ENCODE assay signal across 8 cellular contexts in the genomic region with DNA sequence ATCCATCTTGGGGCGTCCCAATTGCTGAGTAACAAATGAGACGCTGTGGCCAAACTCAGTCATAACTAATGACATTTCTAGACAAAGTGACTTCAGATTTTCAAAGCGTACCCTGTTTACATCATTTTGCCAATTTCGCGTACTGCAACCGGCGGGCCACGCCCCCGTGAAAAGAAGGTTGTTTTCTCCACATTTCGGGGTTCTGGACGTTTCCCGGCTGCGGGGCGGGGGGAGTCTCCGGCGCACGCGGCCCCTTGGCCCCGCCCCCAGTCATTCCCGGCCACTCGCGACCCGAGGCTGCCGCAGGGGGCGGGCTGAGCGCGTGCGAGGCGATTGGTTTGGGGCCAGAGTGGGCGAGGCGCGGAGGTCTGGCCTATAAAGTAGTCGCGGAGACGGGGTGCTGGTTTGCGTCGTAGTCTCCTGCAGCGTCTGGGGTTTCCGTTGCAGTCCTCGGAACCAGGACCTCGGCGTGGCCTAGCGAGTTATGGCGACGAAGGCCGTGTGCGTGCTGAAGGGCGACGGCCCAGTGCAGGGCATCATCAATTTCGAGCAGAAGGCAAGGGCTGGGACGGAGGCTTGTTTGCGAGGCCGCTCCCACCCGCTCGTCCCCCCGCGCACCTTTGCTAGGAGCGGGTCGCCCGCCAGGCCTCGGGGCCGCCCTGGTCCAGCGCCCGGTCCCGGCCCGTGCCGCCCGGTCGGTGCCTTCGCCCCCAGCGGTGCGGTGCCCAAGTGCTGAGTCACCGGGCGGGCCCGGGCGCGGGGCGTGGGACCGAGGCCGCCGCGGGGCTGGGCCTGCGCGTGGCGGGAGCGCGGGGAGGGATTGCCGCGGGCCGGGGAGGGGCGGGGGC. TPM values are rescaled to one million over a fixed set of nuclear protein-coding genes. Genes with fewer than 3 reads are reported as not detected.
DNase-seq lines count a peak whose midpoint lies in the region; ATAC-seq, FAIRE-seq and TF ChIP-seq lines count a peak whose summit lies in the region.

A gene (plus strand): TSS at position 408 of the 848 bp plus-strand sequence. CDS start 77 bp downstream, at position 485.

- no peak for FAIRE-seq in H54 (lab: Jason Lieb, UNC)

- H3K27me3 Mint-ChIP-seq in activated T-helper 17 cell treated with anti-CD3 and anti-CD28 coated beads, Interleukin-2, amount 50 U/mL, for 72 hours: no peaks in the 10 kb centered on the region
- H3K27me3 Mint-ChIP-seq in naive thymus-derived CD8-positive, alpha-beta T cell: no peaks in the 10 kb centered on the region
- peaks cover 0 to 5% of the 10 kb centered on the region in 2 donors for H3K27me3 Mint-ChIP-seq in stimulated activated naive B cell treated with anti-CD40 and anti-IgM and Interleukin-4, amounts not matched to agents 10 μg/mL and 1 μg/mL and 100 μg/mL, for 72 hours

- H3K4me3 ChIP-seq in fibroblast of mammary gland (ENCODE audit: control insufficient read depth, low read depth, low read length): peak within 1 kb of the TSS; percentile 86

- peak; percentile 100 for TF ChIP-seq POLR2A in H54 (IDR thresholded peaks at IDR 0.05; ENCODE audit: low read depth, low read length)

- H3K27ac ChIP-seq in RWPE1: peak within 1 kb of the TSS; percentile 90

- no peak for TF ChIP-seq CTCF in RWPE1 (conservative IDR thresholded peaks at IDR 0.05; ENCODE audit: low read depth)
- no peak for TF ChIP-seq CTCF in fibroblast of mammary gland (conservative IDR thresholded peaks at IDR 0.05; ENCODE audit: control insufficient read depth, insufficient read depth, low read depth, low read length)

- H3K4me3 Mint-ChIP-seq in activated T-helper 17 cell treated with anti-CD3 and anti-CD28 coated beads, Interleukin-2, amount 50 U/mL, for 72 hours: peak within 1 kb of the TSS; percentile 94
- H3K4me3 Mint-ChIP-seq in naive thymus-derived CD8-positive, alpha-beta T cell: peak within 1 kb of the TSS; percentile 98 to 100 (median 100)
- peak within 1 kb of the TSS; percentile 94 to 99 for H3K4me3 Mint-ChIP-seq in stimulated activated naive B cell treated with anti-CD40 and anti-IgM and Interleukin-4, amounts not matched to agents 10 μg/mL and 1 μg/mL and 100 μg/mL, for 72 hours

- POLR2A ChIA-PET in RWPE1 (lab: Yijun Ruan, JAX; ENCODE audit: low non-redundant PET): no interaction called here
- POLR2A ChIA-PET in naive thymus-derived CD8-positive, alpha-beta T cell (lab: Charles Lee): interaction anchor here (1.2 to 1.6 kb wide), 2 partner anchors 11 to 72 kb away, joined by 4 to 5 read pairs; no protein-coding TSS in a partner anchor

- peak within 1 kb of the TSS; percentile 87 for H3K27ac Mint-ChIP-seq in activated T-helper 17 cell treated with anti-CD3 and anti-CD28 coated beads, Interleukin-2, amount 50 U/mL, for 72 hours
- peak within 1 kb of the TSS; percentile 96 to 100 (median 99) for H3K27ac Mint-ChIP-seq in naive thymus-derived CD8-positive, alpha-beta T cell
- peak within 1 kb of the TSS; percentile 98 for H3K27ac Mint-ChIP-seq in stimulated activated naive B cell treated with anti-CD40 and anti-IgM and Interleukin-4, amounts not matched to agents 10 μg/mL and 1 μg/mL and 100 μg/mL, for 72 hours

- peaks cover 45% of the 10 kb centered on the region for H3K4me1 Mint-ChIP-seq in activated T-helper 17 cell treated with anti-CD3 and anti-CD28 coated beads, Interleukin-2, amount 50 U/mL, for 72 hours
- peaks cover 28 to 79% (median 70%) of the 10 kb centered on the region in 4 donors for H3K4me1 Mint-ChIP-seq in naive thymus-derived CD8-positive, alpha-beta T cell
- H3K4me1 Mint-ChIP-seq in stimulated activated naive B cell treated with anti-CD40 and anti-IgM and Interleukin-4, amounts not matched to agents 10 μg/mL and 1 μg/mL and 100 μg/mL, for 72 hours: peaks cover 19 to 55% of the 10 kb centered on the region in 2 donors

- DNase-seq in ELF-1 (ENCODE audit: low read depth, low spot score): peak; percentile 92
- peak; percentile 98 for DNase-seq in H54 (ENCODE audit: insufficient read length, low spot score)
- DNase-seq in LoVo (ENCODE audit: low spot score): peak; percentile 97
- peak; percentile 94 for DNase-seq in RWPE1 (ENCODE audit: low spot score)
- DNase-seq in fibroblast of mammary gland (ENCODE audit: low read depth): peak; percentile 87
- peak; percentile 92 to 97 (median 96) for DNase-seq in naive thymus-derived CD8-positive, alpha-beta T cell
- peak; percentile 94 for DNase-seq in stimulated activated naive B cell treated with anti-CD40 and anti-IgM and Interleukin-4, amounts not matched to agents 10 μg/mL and 1 μg/mL and 100 μg/mL, for 72 hours

- H3K36me3 Mint-ChIP-seq in activated T-helper 17 cell treated with anti-CD3 and anti-CD28 coated beads, Interleukin-2, amount 50 U/mL, for 72 hours (ENCODE audit: low read depth): peaks cover 52% of the 10 kb centered on the region
- H3K36me3 Mint-ChIP-seq in naive thymus-derived CD8-positive, alpha-beta T cell: peaks cover 0 to 33% (median 8%) of the 10 kb centered on the region in 3 donors
- H3K36me3 Mint-ChIP-seq in stimulated activated naive B cell treated with anti-CD40 and anti-IgM and Interleukin-4, amounts not matched to agents 10 μg/mL and 1 μg/mL and 100 μg/mL, for 72 hours: peaks cover 10 to 17% of the 10 kb centered on the region in 2 donors

- ATAC-seq in activated T-helper 17 cell treated with anti-CD3 and anti-CD28 coated beads, Interleukin-2, amount 50 U/mL, for 72 hours (replicated peaks): peak; percentile 93
- ATAC-seq in naive thymus-derived CD8-positive, alpha-beta T cell: peak; percentile 92
- peak; percentile 96 to 98 for ATAC-seq in stimulated activated naive B cell treated with anti-CD40 and anti-IgM and Interleukin-4, amounts not matched to agents 10 μg/mL and 1 μg/mL and 100 μg/mL, for 72 hours (replicated peaks)

- H3K9me3 Mint-ChIP-seq in activated T-helper 17 cell treated with anti-CD3 and anti-CD28 coated beads, Interleukin-2, amount 50 U/mL, for 72 hours: no peaks in the 10 kb centered on the region
- H3K9me3 Mint-ChIP-seq in naive thymus-derived CD8-positive, alpha-beta T cell: peaks cover 0 to 2% (median 0%) of the 10 kb centered on the region in 9 donors
- H3K9me3 Mint-ChIP-seq in stimulated activated naive B cell treated with anti-CD40 and anti-IgM and Interleukin-4, amounts not matched to agents 10 μg/mL and 1 μg/mL and 100 μg/mL, for 72 hours: no peaks in the 10 kb centered on the region

- CTCF ChIA-PET in RWPE1 (lab: Yijun Ruan, JAX): interaction anchor here (0.6 kb wide), 1 partner anchor 100 kb away, joined by 3 read pairs; no protein-coding TSS in a partner anchor

RNA-seq across cellular contexts. Expression of the gene that starts here (rescaled TPM):
- total RNA-seq in activated T-helper 17 cell treated with anti-CD3 and anti-CD28 coated beads, Interleukin-2, amount 50 U/mL, for 72 hours: 100 to 1,000 TPM; 148 to 244 TPM
- total RNA-seq in naive thymus-derived CD8-positive, alpha-beta T cell: 100 to 1,000 TPM; 199 to 211 TPM
- polyA plus RNA-seq in naive thymus-derived CD8-positive, alpha-beta T cell: 100 to 1,000 TPM; 566 to 661 (median 623) TPM

Comparison
In these comparisons a context has a peak if more than half of its experiments do, and no peak if none do; other contexts are left out.
1. Peak in every context shown above with its lines: DNase-seq, ATAC-seq, H3K4me3 ChIP-seq and H3K27ac ChIP-seq.